Comparison of ENCODE assay signal across 20 cellular contexts in genomic region chr2:188410504-188411235, GRCh38.
A peak's percentile ranks its signal among the peaks of the same experiment; 100 is the strongest.
DNase-seq lines count a peak whose midpoint lies in the region; TF ChIP-seq lines count a peak whose summit lies in the region.
"Had no signal": no experiment of that assay in that cellular context is flagged by ENCODE, and none has a peak within 500 bp of the region (broad histone marks: within the 10 kb centered on the region; RNA-seq: fewer than 3 reads in every experiment).

No MANE protein-coding gene starts in this region.

- no peak overlapping the region for H3K9ac ChIP-seq in HUES48 (ENCODE audit: low read depth, low read length)
- no peak overlapping the region for H3K9ac ChIP-seq in trophoblast cell (ENCODE audit: low read length)
- H3K9ac ChIP-seq: parathyroid adenoma had no signal

- no peak overlapping the region for H2BK5ac ChIP-seq in trophoblast cell (ENCODE audit: low read depth, low read length, poor library complexity)

- no peak overlapping the region for H3K4me2 ChIP-seq in trophoblast cell (ENCODE audit: low read length)

- no peaks in the 10 kb centered on the region for H3K79me2 ChIP-seq in trophoblast cell (ENCODE audit: control insufficient read depth, insufficient read depth, low read length, poor library complexity)
- H3K79me2 ChIP-seq: parathyroid adenoma had no signal

- TF ChIP-seq CTCF in astrocyte of the cerebellum (IDR thresholded peaks at IDR 0.05; ENCODE audit: low read depth, low read length, missing control alignments) (no peak), fibroblast of villous mesenchyme (IDR thresholded peaks at IDR 0.05; ENCODE audit: insufficient read depth, low read depth, low read length) (no peak)

- no peak overlapping the region for H2AFZ ChIP-seq in trophoblast cell (ENCODE audit: insufficient read depth, low read length, poor library complexity)
- H2AFZ ChIP-seq: parathyroid adenoma had no signal

- H3K9me3 ChIP-seq in HUES48 (ENCODE audit: control insufficient read depth, insufficient read depth, low read length) (peaks cover 7% of the 10 kb centered on the region; the same call in 1 of the 2 replicates), trophoblast cell (ENCODE audit: insufficient read depth, low read depth, low read length) (peaks cover 2% of the 10 kb centered on the region)

- H3K4ac ChIP-seq in trophoblast cell (ENCODE audit: low read depth, low read length), result no peak overlapping the region

- H3K18ac ChIP-seq in trophoblast cell (ENCODE audit: low read length), result no peak overlapping the region

- DNase-seq in EH (ENCODE audit: low read depth), result peak; percentile 70
- peak; percentile 20 for DNase-seq in astrocyte of the cerebellum (ENCODE audit: low read depth)
- DNase-seq in fibroblast of villous mesenchyme (ENCODE audit: low read depth), result peak; percentile 74
- DNase-seq in mesenteric fat pad (ENCODE audit: low spot score), result no peak
- no peak for DNase-seq in DMS79 (lab: John Stamatoyannopoulos, UW)
- no peak for DNase-seq in NCI-H524 treated with DMSO at 0.1 percent for 48 hours (lab: John Stamatoyannopoulos, UW)
- DNase-seq in trophoblast cell, result no peak
- DNase-seq: activated naive CD8-positive, alpha-beta T cell treated with anti-CD3 and anti-CD28 coated beads for 36 hours; CD4-positive, alpha-beta T cell; central memory CD4-positive, alpha-beta T cell; left ventricle myocardium inferior; NCI-H1092; NCI-H2171 treated with DMSO at 0.1 percent for 48 hours; RPMI8226; stimulated activated CD4-positive, alpha-beta T cell treated with anti-CD3 and anti-CD28 coated beads, Interleukin-4, amount 100 ng/mL, for 1 hour had no signal

- H3K4me1 ChIP-seq in HUES48 (ENCODE audit: control insufficient read depth, insufficient read depth, low read length), result peaks cover 26% of the 10 kb centered on the region
- no peaks in the 10 kb centered on the region for H3K4me1 ChIP-seq in trophoblast cell (ENCODE audit: control insufficient read depth in 1 of 2, insufficient read depth in 2 of 2, low read length in 2 of 2)
- H3K4me1 ChIP-seq: left ventricle myocardium inferior, parathyroid adenoma, suprapubic skin had no signal

- no peak overlapping the region for H2AK5ac ChIP-seq in trophoblast cell (ENCODE audit: low read length)

- peak overlapping the region; percentile 31 for H3K27ac ChIP-seq in HUES48 (ENCODE audit: low read depth, low read length)
- no peak overlapping the region for H3K27ac ChIP-seq in trophoblast cell (ENCODE audit: low read depth, low read length)
- H3K27ac ChIP-seq: left ventricle myocardium inferior, parathyroid adenoma, suprapubic skin, VCaP had no signal

- no peak overlapping the region for H4K91ac ChIP-seq in trophoblast cell (ENCODE audit: low read depth, low read length)

- H3K23ac ChIP-seq in trophoblast cell (ENCODE audit: low read length), result no peak overlapping the region

- H4K8ac ChIP-seq in trophoblast cell (ENCODE audit: low read depth, low read length), result no peak overlapping the region

- H3K4me3 ChIP-seq in HUES48 (ENCODE audit: low read depth, low read length), result 0 out of 2 replicates have a peak overlapping the region, but pooled peaks have one; percentile 5
- H3K4me3 ChIP-seq in astrocyte of the cerebellum (ENCODE audit: low read depth, low read length), result no peak overlapping the region
- H3K4me3 ChIP-seq in fibroblast of villous mesenchyme (ENCODE audit: low read depth, low read length), result no peak overlapping the region
- no peak overlapping the region for H3K4me3 ChIP-seq in trophoblast cell (ENCODE audit: low read depth, low read length)
- H3K4me3 ChIP-seq: K562, left ventricle myocardium inferior, suprapubic skin had no signal

- H3K14ac ChIP-seq in trophoblast cell (ENCODE audit: low read length), result no peak overlapping the region

- H3K79me1 ChIP-seq in trophoblast cell (ENCODE audit: low read length), result no peaks in the 10 kb centered on the region

- no peaks in the 10 kb centered on the region for H3K27me3 ChIP-seq in HUES48 (ENCODE audit: control insufficient read depth, insufficient read depth, low read length)
- H3K27me3 ChIP-seq in trophoblast cell (ENCODE audit: insufficient read depth, low read length), result no peaks in the 10 kb centered on the region
- H3K27me3 ChIP-seq: suprapubic skin had no signal

- no peak overlapping the region for H4K12ac ChIP-seq in trophoblast cell (ENCODE audit: low read depth, low read length)

- H3K36me3 ChIP-seq in HUES48 (ENCODE audit: control insufficient read depth, insufficient read depth, low read length) (peaks cover 5% of the 10 kb centered on the region; the same call in 1 of the 2 replicates), trophoblast cell (ENCODE audit: control insufficient read depth in 1 of 2, insufficient read depth in 2 of 2, low read length in 2 of 2) (no peaks in the 10 kb centered on the region)
- H3K36me3 ChIP-seq: left ventricle myocardium inferior, suprapubic skin had no signal

- in situ Hi-C loops in astrocyte of the cerebellum (cut with HindIII; ENCODE audit: low sequenced_read_pairs), result no loop called here

- no peak overlapping the region for H2BK120ac ChIP-seq in trophoblast cell (ENCODE audit: insufficient read depth, low read length, poor library complexity)

- no CpG with 5 or more reads among the region's 5 CpGs for WGBS in trophoblast cell (ENCODE audit: extremely low coverage, insufficient coverage, insufficient read length)

- no peak overlapping the region for H2BK12ac ChIP-seq in trophoblast cell (ENCODE audit: low read length)

Comparison
In these comparisons a context has a peak if more than half of its experiments do, and no peak if none do; other contexts are left out.
1. DNase-seq: peak in EH (single experiment), astrocyte of the cerebellum (single experiment) and fibroblast of villous mesenchyme (single experiment); none in mesenteric fat pad (single experiment), DMS79 (single experiment), NCI-H524 treated with DMSO at 0.1 percent for 48 hours (single experiment) and trophoblast cell (0 of 2).